Comparison of ENCODE assay signal across 20 cellular contexts in genomic region chr5:157951673-157952373, GRCh38.
"Had no signal": no experiment of that assay in that cellular context is flagged by ENCODE, and none has a peak within 500 bp of the region (broad histone marks: within the 10 kb centered on the region; RNA-seq: fewer than 3 reads in every experiment).

No MANE protein-coding gene starts in this region.

- H3K4me3 ChIP-seq: esophagus squamous epithelium, prostate gland had no signal

- FAIRE-seq: endothelial cell of umbilical vein, small intestine had no signal

- H3K36me3 ChIP-seq: brain microvascular endothelial cell, esophagus squamous epithelium, prostate gland had no signal

- H3K9me3 ChIP-seq: esophagus squamous epithelium, prostate gland had no signal

- DNase-seq: activated CD4-positive, alpha-beta T cell treated with anti-CD3 and anti-CD28 coated beads, Interleukin-2, amount 50 U/mL, for 4 hours; activated CD4-positive, CD25-positive, alpha-beta regulatory T cell treated with anti-CD3 and anti-CD28 coated beads, Interleukin-2, amount 50 U/mL, for 72 hours; activated naive CD4-positive, alpha-beta T cell treated with Interleukin-2 at 50 U/mL for 16 hours; anterior cingulate cortex; brain microvascular endothelial cell; effector CD8-positive, alpha-beta T cell; esophagus squamous epithelium; foreskin fibroblast; kidney glomerular epithelial cell; mesendoderm; nucleus accumbens; right cardiac atrium; small intestine; stimulated activated CD4-positive, alpha-beta T cell treated with anti-CD3 and anti-CD28 coated beads, Interleukin-4, amount 100 ng/mL, for 24 hours; stimulated activated naive CD4-positive, alpha-beta T cell treated with Interleukin-2 at 50 U/mL for 16 hours; T1000 had no signal

- H3K4me1 ChIP-seq: prostate gland had no signal

- ATAC-seq: activated T-helper 17 cell treated with anti-CD3 and anti-CD28 coated beads, Interleukin-2, amount 50 U/mL, for 72 hours; natural killer cell treated with Interleukin-12 subunit alpha and Interleukin-12 subunit beta and Interleukin-15 and Interleukin-18, amount 100 ng/mL, for 72 hours; right cardiac atrium had no signal

- H3K27me3 ChIP-seq: brain microvascular endothelial cell, esophagus squamous epithelium had no signal

- H3K27ac ChIP-seq: brain microvascular endothelial cell, esophagus squamous epithelium, prostate gland had no signal
